ENCODE assay signal across 8 cellular contexts in the genomic region with DNA sequence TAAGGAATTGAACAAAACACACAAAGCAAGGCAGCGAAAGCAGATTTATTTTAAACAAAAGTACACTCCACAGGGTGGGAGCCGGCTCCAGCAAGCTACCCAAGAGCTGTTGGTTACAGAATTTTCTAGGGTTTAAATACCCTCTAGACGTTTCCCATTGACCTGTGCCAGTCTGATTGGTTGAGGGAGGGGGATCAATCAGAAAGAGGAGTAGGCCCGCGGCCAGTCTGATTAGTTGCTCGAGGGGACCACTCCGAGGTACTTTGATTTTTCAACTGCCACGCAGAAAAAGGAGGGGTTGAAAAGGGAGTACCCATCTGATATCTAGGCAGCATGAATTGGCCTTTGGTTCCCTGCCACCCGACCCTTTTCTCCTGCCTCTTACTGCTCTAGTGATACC. TPM values are rescaled to one million over a fixed set of nuclear protein-coding genes. Genes with fewer than 3 reads are reported as not detected.
A peak's percentile ranks its signal among the peaks of the same experiment; 100 is the strongest.
DNase-seq lines count a peak whose midpoint lies in the region; ATAC-seq, FAIRE-seq and TF ChIP-seq lines count a peak whose summit lies in the region.

No MANE protein-coding gene starts in this region.

- ATAC-seq in HG03432 (IDR thresholded peaks at IDR 0.05; ENCODE audit: unreplicated experiment) = no peak

- H3K27ac ChIP-seq in esophagus (ENCODE audit: low read depth in 2 of 2, low read length in 1 of 2) (no peak overlapping the region), rectal smooth muscle tissue (ENCODE audit: low read depth, low read length) (peak overlapping the region; percentile 70)

- 34 to 53% methylated on average over 9 of the region's 9 CpGs for WGBS in esophagus, 2 donors

- DNase-seq in GM12864 (ENCODE audit: low read depth) (no peak), RKO (ENCODE audit: low spot score) (peak; percentile 70), NCI-H1092 (lab: John Stamatoyannopoulos, UW) (no peak), RCC 7860 (ENCODE audit: low spot score) (no peak), GM12891 (ENCODE audit: insufficient read length, low spot score) (no peak)

- no peak for TF ChIP-seq POLR2A in GM12891 (IDR thresholded peaks at IDR 0.05; ENCODE audit: low read depth, low read length)

- H3K36me3 ChIP-seq in esophagus (ENCODE audit: control insufficient read depth in 2 of 2, insufficient read depth in 2 of 2, low read length in 1 of 2) (peaks cover 2 to 7% of the 10 kb centered on the region in 2 donors), rectal smooth muscle tissue (ENCODE audit: control insufficient read depth, insufficient read depth, low read length) (peaks cover 14% of the 10 kb centered on the region)

- H3K9ac ChIP-seq in rectal smooth muscle tissue (ENCODE audit: low read length) = peak overlapping the region; percentile 60

- no peaks in the 10 kb centered on the region for H3K27me3 ChIP-seq in esophagus (ENCODE audit: control insufficient read depth in 1 of 2, insufficient read depth in 2 of 2, low read length in 2 of 2)
- H3K27me3 ChIP-seq in rectal smooth muscle tissue (ENCODE audit: control insufficient read depth, insufficient read depth, low read length) = no peaks in the 10 kb centered on the region

- H3K4me3 ChIP-seq in GM12864 (ENCODE audit: low read depth, low read length) = peak overlapping the region; percentile 69
- peak overlapping the region; percentile 24 to 77 for H3K4me3 ChIP-seq in esophagus (ENCODE audit: low read depth in 1 of 2, low read length in 2 of 2)
- peak overlapping the region; percentile 81 for H3K4me3 ChIP-seq in rectal smooth muscle tissue (ENCODE audit: low read length)

- TF ChIP-seq CTCF in GM12864 (IDR thresholded peaks at IDR 0.05; ENCODE audit: low read depth, low read length, missing control alignments) = no peak

- no peaks in the 10 kb centered on the region for H3K9me3 ChIP-seq in esophagus (ENCODE audit: control insufficient read depth in 2 of 2, insufficient read depth in 1 of 2, low read depth in 1 of 2, low read length in 1 of 2)

- FAIRE-seq in RCC 7860 (lab: Jason Lieb, UNC) (no peak), GM12891 (lab: Jason Lieb, UNC) (no peak)

- H3K4me1 ChIP-seq in esophagus (ENCODE audit: control insufficient read depth in 2 of 2, insufficient read depth in 2 of 2, low read length in 1 of 2) (peaks cover 0 to 2% of the 10 kb centered on the region in 2 donors), rectal smooth muscle tissue (ENCODE audit: control insufficient read depth, insufficient read depth, low read length) (peaks cover 7% of the 10 kb centered on the region)

TF ChIP-seq in GM12891, 5 proteins besides CTCF, POLR2A, EP300 and RAD21:
- no peak for TF ChIP-seq PAX5 (IDR thresholded peaks at IDR 0.05; ENCODE audit: insufficient read depth, low read length, severe bottlenecking)
- no peak for TF ChIP-seq TAF1 (IDR thresholded peaks at IDR 0.05; ENCODE audit: low read depth, low read length)
- TF ChIP-seq POLR2AphosphoS5 (IDR thresholded peaks at IDR 0.05; ENCODE audit: low read depth, low read length) = no peak
- TF ChIP-seq SPI1 (IDR thresholded peaks at IDR 0.05; ENCODE audit: low read depth, low read length) = no peak
- no peak for TF ChIP-seq POU2F2 (IDR thresholded peaks at IDR 0.05; ENCODE audit: low read depth, low read length)
TF ChIP-seq in GM12891: peak in this region for 0.

RNA-seq across cellular contexts. Expression of a gene that starts 1.0 kb away (rescaled TPM):
- 10 to 100 TPM; 69.6 to 69.8 TPM for polyA plus RNA-seq in esophagus
- 72.7 TPM for polyA plus RNA-seq in GM12891 (2012; ENCODE audit: low read depth, missing spikeins)

RNA-seq across cellular contexts. Expression of a gene that starts 59.9 kb away (rescaled TPM):
- 10 to 100 TPM; 25.4 to 36.8 TPM for polyA plus RNA-seq in esophagus
- polyA plus RNA-seq in GM12891 (2012; ENCODE audit: low read depth, missing spikeins) = 24.8 TPM
